ENCODE assay signal across 2 cellular contexts in the genomic region with DNA sequence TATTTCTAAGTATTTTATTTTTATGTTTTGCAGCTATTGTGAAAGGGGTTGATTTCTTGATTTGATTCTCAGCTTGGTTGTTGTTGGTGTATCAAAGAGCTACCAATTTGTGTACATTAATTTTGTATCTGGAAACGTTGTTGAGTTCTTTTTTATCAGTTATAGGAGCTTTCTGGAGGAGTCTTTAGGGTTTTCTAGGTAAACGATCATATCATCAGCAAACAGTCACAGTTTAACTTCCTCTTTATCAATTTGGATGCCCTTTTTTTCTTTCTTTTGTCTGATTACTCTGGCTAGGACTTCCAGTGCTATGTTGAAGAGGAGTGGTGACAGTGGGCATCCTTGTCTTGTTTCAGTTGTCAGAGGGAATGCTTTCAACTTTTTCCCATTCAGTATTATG. TPM values are rescaled to one million over a fixed set of nuclear protein-coding genes. Genes with fewer than 3 reads are reported as not detected.
"Had no signal": no experiment of that assay in that cellular context is flagged by ENCODE, and none has a peak within 500 bp of the region (broad histone marks: within the 10 kb centered on the region; RNA-seq: fewer than 3 reads in every experiment).

No MANE protein-coding gene starts in this region.

RNA-seq across cellular contexts. Expression of a gene that starts 21.5 kb away (rescaled TPM):
- total RNA-seq: GM23248, GM23338 had no signal
- polyA plus RNA-seq: GM23248, GM23338 had no signal
